ENCODE assay signal across 31 cellular contexts in genomic region chr16:86969716-86970115, GRCh38.
"Had no signal": no experiment of that assay in that cellular context is flagged by ENCODE, and none has a peak within 500 bp of the region (broad histone marks: within the 10 kb centered on the region; RNA-seq: fewer than 3 reads in every experiment).

No MANE protein-coding gene starts in this region.

- H3K4me1 ChIP-seq: ascending aorta had no signal

- H3K27me3 ChIP-seq: ascending aorta, cardiac muscle cell had no signal

- H3K9me3 ChIP-seq: ascending aorta had no signal

- FAIRE-seq: TTC549 had no signal

- DNase-seq: activated CD4-positive, alpha-beta memory T cell treated with anti-CD3 and anti-CD28 coated beads, Interleukin-2, amount 10 ng/mL, durations not matched to agents 7 days and 5 days; activated CD4-positive, alpha-beta T cell treated with anti-CD3 and anti-CD28 coated beads for 1 hour; activated CD4-positive, alpha-beta T cell treated with anti-CD3 and anti-CD28 coated beads for 36 hours; activated CD4-positive, alpha-beta T cell treated with anti-CD3 and anti-CD28 coated beads for 48 hours; activated CD4-positive, alpha-beta T cell treated with anti-CD3 and anti-CD28 coated beads, Interleukin-2, amount 10 ng/mL, durations not matched to agents 7 days and 5 days; activated CD4-positive, alpha-beta T cell treated with anti-CD3 and anti-CD28 coated beads, Interleukin-2, amount 50 U/mL, for 48 hours; activated CD4-positive, CD25-positive, alpha-beta regulatory T cell; activated CD8-positive, alpha-beta memory T cell treated with anti-CD3 and anti-CD28 coated beads for 24 hours; activated CD8-positive, alpha-beta memory T cell treated with anti-CD3 and anti-CD28 coated beads, Interleukin-2, amount 10 ng/mL, durations not matched to agents 7 days and 5 days; activated CD8-positive, alpha-beta memory T cell treated with anti-CD3 and anti-CD28 coated beads, Interleukin-2, amount 50 U/mL, for 48 hours; activated CD8-positive, alpha-beta T cell treated with anti-CD3 and anti-CD28 coated beads, Interleukin-2, amount 10 ng/mL, durations not matched to agents 7 days and 5 days; activated effector memory CD4-positive, alpha-beta T cell treated with Interleukin-2 at 50 U/mL for 16 hours; activated gamma-delta T cell; activated naive CD4-positive, alpha-beta T cell treated with anti-CD3 and anti-CD28 coated beads, Interleukin-2, amount 10 ng/mL, durations not matched to agents 7 days and 5 days; activated naive CD4-positive, alpha-beta T cell treated with Interleukin-2 at 50 U/mL for 16 hours; activated naive CD8-positive, alpha-beta T cell treated with anti-CD3 and anti-CD28 coated beads, Interleukin-2, amount 10 ng/mL, durations not matched to agents 7 days and 5 days; activated naive CD8-positive, alpha-beta T cell treated with anti-CD3 and anti-CD28 coated beads, Interleukin-2, amount 50 U/mL, for 24 hours; activated T-cell treated with anti-CD3 and anti-CD28 coated beads, Interleukin-2, amount 50 U/mL, for 24 hours; activated T-cell treated with anti-CD3 and anti-CD28 coated beads, Interleukin-2, amount 50 U/mL, for 48 hours; amygdala; anterior cingulate cortex; caudate nucleus; T-helper 1 cell; T-helper 2 cell; T-helper 9 cell; WERI-Rb-1 had no signal

- H3K27ac ChIP-seq: ascending aorta, cardiac muscle cell, WERI-Rb-1 had no signal

- ATAC-seq: activated CD4-positive, alpha-beta T cell treated with anti-CD3 and anti-CD28 coated beads for 36 hours; activated CD4-positive, CD25-positive, alpha-beta regulatory T cell treated with anti-CD3 and anti-CD28 coated beads, Interleukin-2, amount 50 U/mL, for 24 hours; activated CD8-positive, alpha-beta memory T cell treated with anti-CD3 and anti-CD28 coated beads, Interleukin-2, amount 10 ng/mL, durations not matched to agents 7 days and 5 days; activated CD8-positive, alpha-beta T cell treated with anti-CD3 and anti-CD28 coated beads, Interleukin-2, amount 10 ng/mL, durations not matched to agents 7 days and 5 days; activated naive CD8-positive, alpha-beta T cell treated with anti-CD3 and anti-CD28 coated beads, Interleukin-2, amount 50 U/mL, for 24 hours; WTC11 had no signal

- H3K4me3 ChIP-seq: ascending aorta, cardiac muscle cell had no signal

- H3K36me3 ChIP-seq: ascending aorta, cardiac muscle cell, WERI-Rb-1 had no signal
